In the genomic region with DNA sequence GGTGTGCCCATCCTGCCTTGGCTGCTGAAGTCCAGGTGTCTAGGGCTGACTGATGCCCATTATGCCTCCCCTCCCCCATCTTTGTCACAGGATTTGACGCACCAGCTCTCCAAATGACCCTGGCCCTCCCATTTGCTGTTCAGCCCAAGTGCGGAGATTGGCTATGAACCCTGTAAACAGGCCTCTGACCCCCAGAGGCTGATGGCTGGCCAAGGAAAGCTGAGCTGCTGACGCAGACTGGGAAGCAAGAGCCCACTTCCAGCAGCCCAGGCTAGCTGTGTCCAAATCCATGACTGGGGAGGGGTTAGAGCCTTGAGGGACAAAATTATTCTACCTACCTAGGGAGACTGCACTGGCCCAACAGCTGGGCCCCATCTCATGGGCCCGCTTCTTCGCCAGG, we compare ENCODE assay signal across 16 cellular contexts. TPM values are rescaled to one million over a fixed set of nuclear protein-coding genes. Genes with fewer than 3 reads are reported as not detected.
DNase-seq lines count a peak whose midpoint lies in the region; ATAC-seq and TF ChIP-seq lines count a peak whose summit lies in the region.
"Had no signal": no experiment of that assay in that cellular context is flagged by ENCODE, and none has a peak within 500 bp of the region (broad histone marks: within the 10 kb centered on the region; RNA-seq: fewer than 3 reads in every experiment).

No MANE protein-coding gene starts in this region.

- DNase-seq in T-helper 17 cell (no peak), fibroblast of mammary gland (ENCODE audit: low read depth) (peak; percentile 28), mesothelial cell of epicardium (ENCODE audit: low spot score in 2 of 2, unreplicated experiment in 2 of 2) (no peak), transverse colon (no peak), NCI-H1048 (lab: John Stamatoyannopoulos, UW) (no peak), NCI-H146 (lab: John Stamatoyannopoulos, UW) (no peak), Calu3 (no peak)
- DNase-seq: activated CD8-positive, alpha-beta memory T cell treated with anti-CD3 and anti-CD28 coated beads for 24 hours; activated gamma-delta T cell treated with Interleukin-2 at 50 U/mL for 16 hours; CD4-positive, alpha-beta T cell; HFFc6; NCI-H1105; retina; SJCRH30; stimulated activated naive CD8-positive, alpha-beta T cell treated with anti-CD3 and anti-CD28 coated beads, Interleukin-15, Interleukin-2, amounts not matched to agents 100 U/mL and 50 U/mL, for 24 hours had no signal

- TF ChIP-seq CTCF in fibroblast of mammary gland (conservative IDR thresholded peaks at IDR 0.05; ENCODE audit: control insufficient read depth, insufficient read depth, low read depth, low read length): no peak
- no peak for TF ChIP-seq CTCF in mesothelial cell of epicardium (IDR thresholded peaks at IDR 0.05; ENCODE audit: unreplicated experiment)
- TF ChIP-seq CTCF in transverse colon (IDR thresholded peaks at IDR 0.05): no peak
- no peak for TF ChIP-seq CTCF in Calu3 (IDR thresholded peaks at IDR 0.05; ENCODE audit: unreplicated experiment)

- 85% methylated on average over 5 of the region's 5 CpGs; no CpG with 5 or more reads in 1 of the 2 donors for WGBS in transverse colon (ENCODE audit: low coverage in 1 of 2), 2 donors

- BruUV-seq in Calu3 (replicated peaks; lab: Mats Ljungman, UMichigan): no TSS peak

- CTCF ChIA-PET in Calu3 (lab: Charles Lee): no interaction called here

- TF ChIP-seq POLR2A in transverse colon (IDR thresholded peaks at IDR 0.05): no peak

- peaks cover 0 to 13% (median 4%) of the 10 kb centered on the region in 4 donors for H3K36me3 ChIP-seq in transverse colon

- H3K27ac Mint-ChIP-seq in T-helper 17 cell: peak overlapping the region; percentile 39
- peak overlapping the region; percentile 90 for H3K27ac Mint-ChIP-seq in mesothelial cell of epicardium
- no peak overlapping the region for H3K27ac Mint-ChIP-seq in Calu3 (ENCODE audit: unreplicated experiment)

- H3K9me3 ChIP-seq in T-helper 17 cell (ENCODE audit: control insufficient read depth, low read length, poor library complexity, severe bottlenecking): no peaks in the 10 kb centered on the region
- H3K9me3 ChIP-seq in transverse colon: no peaks in the 10 kb centered on the region
- H3K9me3 ChIP-seq: mucosa of descending colon, SJCRH30 had no signal

- peak overlapping the region; percentile 34 to 44 (median 42) for H3K27ac ChIP-seq in transverse colon
- H3K27ac ChIP-seq: SJCRH30 had no signal

- H3K36me3 Mint-ChIP-seq in T-helper 17 cell (ENCODE audit: low read depth) (peaks cover 8% of the 10 kb centered on the region), mesothelial cell of epicardium (peaks cover 14% of the 10 kb centered on the region), Calu3 (ENCODE audit: insufficient read depth, unreplicated experiment) (peaks cover 27% of the 10 kb centered on the region)

- ATAC-seq in T-helper 17 cell: no peak
- ATAC-seq: mucosa of descending colon; stimulated activated naive CD8-positive, alpha-beta T cell treated with anti-CD3 and anti-CD28 coated beads, Interleukin-15, Interleukin-2, amounts not matched to agents 100 U/mL and 50 U/mL, for 24 hours had no signal

- H3K4me1 ChIP-seq in transverse colon: peaks cover 8 to 28% (median 15%) of the 10 kb centered on the region in 4 donors

- TF ChIP-seq EP300 in transverse colon (IDR thresholded peaks at IDR 0.05; ENCODE audit: low read depth): no peak

- no peaks in the 10 kb centered on the region for H3K9me3 Mint-ChIP-seq in mesothelial cell of epicardium
- H3K9me3 Mint-ChIP-seq in Calu3 (ENCODE audit: low read depth, unreplicated experiment): no peaks in the 10 kb centered on the region
- H3K9me3 Mint-ChIP-seq: CD4-positive, alpha-beta T cell; HFFc6 had no signal

- H3K4me1 Mint-ChIP-seq in T-helper 17 cell (peaks cover 26% of the 10 kb centered on the region), mesothelial cell of epicardium (peaks cover 22% of the 10 kb centered on the region), Calu3 (ENCODE audit: low read depth, unreplicated experiment) (peaks cover 14% of the 10 kb centered on the region)

- intact Hi-C loops in transverse colon (cut with DNase I; ENCODE audit: low total_unique reads) (no loop called here), Calu3 (cut with micrococcal nuclease; ENCODE audit: unreplicated experiment) (no loop called here)

- no peaks in the 10 kb centered on the region for H3K27me3 ChIP-seq in transverse colon
- H3K27me3 ChIP-seq: SJCRH30 had no signal

- H3K4me3 Mint-ChIP-seq in T-helper 17 cell (no peak overlapping the region), mesothelial cell of epicardium (no peak overlapping the region), Calu3 (ENCODE audit: low read depth, unreplicated experiment) (no peak overlapping the region)
- H3K4me3 Mint-ChIP-seq: CD4-positive, alpha-beta T cell had no signal

- H3K4me3 ChIP-seq in fibroblast of mammary gland (ENCODE audit: control insufficient read depth, low read depth, low read length): no peak overlapping the region
- no peak overlapping the region for H3K4me3 ChIP-seq in transverse colon
- H3K4me3 ChIP-seq: mucosa of descending colon, SJCRH30 had no signal

- in situ Hi-C loops in transverse colon (cut with MboI; ENCODE audit: low pct_ligation_motif_present in 1 of 4, low pct_unique_long_range_greater_than_20kb in 1 of 4, low sequenced_read_pairs in 3 of 4): no loop called here

- H3K27me3 Mint-ChIP-seq in T-helper 17 cell (no peaks in the 10 kb centered on the region), mesothelial cell of epicardium (ENCODE audit: low read depth) (no peaks in the 10 kb centered on the region), Calu3 (ENCODE audit: unreplicated experiment) (no peaks in the 10 kb centered on the region)
- H3K27me3 Mint-ChIP-seq: CD4-positive, alpha-beta T cell had no signal

RNA-seq across cellular contexts. Expression of a gene that starts 0.8 kb away (rescaled TPM):
- total RNA-seq in T-helper 17 cell: under 1 TPM; 0.92 to 0.94 TPM
- 1.6 to 2.1 TPM (median 1.9 TPM) in 3 replicates for total RNA-seq in mesothelial cell of epicardium
- total RNA-seq in transverse colon: not detected
- total RNA-seq in Calu3 (2022): 0.50 and 1.7 TPM in 2 replicates
- total RNA-seq: CD4-positive, alpha-beta T cell had no signal

RNA-seq across cellular contexts. Expression of a gene that starts 3.2 kb away (rescaled TPM):
- 10 to 100 TPM; 16.8 to 17.2 TPM for total RNA-seq in T-helper 17 cell
- 56.9 to 66.3 TPM (median 57.0 TPM) in 3 replicates for total RNA-seq in mesothelial cell of epicardium
- 10 to 100 TPM; 42.7 to 88.3 (median 54.3) TPM for total RNA-seq in transverse colon
- total RNA-seq in Calu3 (2022): 30.7 and 35.6 TPM in 2 replicates

RNA-seq across cellular contexts. Expression of a gene that starts 28.8 kb away (rescaled TPM):
- total RNA-seq in T-helper 17 cell: under 1 TPM in 1 of 2 donors, not detected in 1; 0.62 TPM
- not detected in 3 replicates for total RNA-seq in mesothelial cell of epicardium
- not detected for total RNA-seq in transverse colon
- total RNA-seq in Calu3 (2022): not detected in 2 replicates
- total RNA-seq: HFFc6, SJCRH30 had no signal

RNA-seq across cellular contexts. Expression of a gene that starts 41.9 kb away (rescaled TPM):
- total RNA-seq in T-helper 17 cell (not detected), mesothelial cell of epicardium (not detected in 3 replicates), transverse colon (not detected), Calu3 (2022) (not detected in 2 replicates)
- total RNA-seq: HFFc6, mucosa of descending colon, SJCRH30 had no signal
